21 cellular contexts compared by ENCODE assay signal in the genomic region with DNA sequence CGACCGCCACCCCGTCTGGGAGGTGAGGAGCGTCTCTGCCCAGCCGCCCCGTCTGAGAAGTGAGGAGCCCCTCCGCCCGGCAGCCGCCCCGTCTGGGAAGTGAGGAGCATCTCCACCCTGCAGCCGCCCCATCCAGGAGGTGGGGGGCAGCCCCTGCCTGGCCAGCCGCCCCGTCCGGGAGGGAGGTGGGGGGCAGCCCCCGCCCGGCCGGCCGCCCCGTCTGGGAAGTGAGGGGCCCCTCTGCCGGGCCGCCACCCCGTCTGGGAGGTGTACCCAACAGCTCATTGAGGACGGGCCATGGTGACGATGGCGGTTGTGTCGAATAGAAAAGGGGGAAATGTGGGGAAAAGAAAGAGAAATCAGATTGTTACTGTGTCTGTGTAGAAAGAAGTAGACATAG. TPM values are rescaled to one million over a fixed set of nuclear protein-coding genes. Genes with fewer than 3 reads are reported as not detected.
"Had no signal": no experiment of that assay in that cellular context is flagged by ENCODE, and none has a peak within 500 bp of the region (broad histone marks: within the 10 kb centered on the region; RNA-seq: fewer than 3 reads in every experiment).

No MANE protein-coding gene starts in this region.

RNA-seq across cellular contexts. Expression of a gene that starts 23.8 kb away (rescaled TPM):
- total RNA-seq: activated T-helper 1 cell treated with anti-CD3 and anti-CD28 coated beads, Interleukin-12 subunit alpha, Interleukin-12 subunit beta, Interleukin-2, Interleukin-4 antibody, amounts not matched to agents 30 ng/mL and 10 ng/mL and 1 ng/mL, durations not matched to agents 14 hours and 24 hours and 36 hours; activated T-helper 2 cell treated with anti-CD3 and anti-CD28 coated beads, Interferon-gamma antibody, Interleukin-2, Interleukin-4, amounts not matched to agents 10 μg/mL and 5 μg/mL and 100 μg/mL, durations not matched to agents 14 hours and 24 hours and 36 hours; adrenal gland; aorta; ascending aorta; astrocyte; body of pancreas; breast epithelium; cardiac muscle cell; cardiac septum; cerebellum; chondrocyte had no signal
- polyA plus RNA-seq: adrenal gland, aorta had no signal

RNA-seq across cellular contexts. Expression of a gene that starts 34.2 kb away (rescaled TPM):
- total RNA-seq: activated naive CD4-positive, alpha-beta T cell treated with anti-CD3 and anti-CD28 coated beads for 36 hours; activated naive CD4-positive, alpha-beta T cell treated with anti-CD3 and anti-CD28 coated beads, Interleukin-2, amount 50 U/mL, for 72 hours; activated naive CD8-positive, alpha-beta T cell treated with anti-CD3 and anti-CD28 coated beads for 36 hours; activated naive CD8-positive, alpha-beta T cell treated with anti-CD3 and anti-CD28 coated beads, Interleukin-2, amount 10 ng/mL, durations not matched to agents 7 days and 5 days; activated T-cell treated with anti-CD3 and anti-CD28 coated beads, Interleukin-2, amount 50 U/mL, for 4 hours; activated T-cell treated with anti-CD3 and anti-CD28 coated beads, Interleukin-2, amount 50 U/mL, for 72 hours; activated T-helper 1 cell treated with anti-CD3 and anti-CD28 coated beads, Interleukin-12 subunit alpha, Interleukin-12 subunit beta, Interleukin-2, Interleukin-4 antibody, amounts not matched to agents 30 ng/mL and 10 ng/mL and 1 ng/mL, durations not matched to agents 14 hours and 24 hours and 36 hours; activated T-helper 17 cell treated with anti-CD3 and anti-CD28 coated beads, Interleukin-2, amount 50 U/mL, for 72 hours; activated T-helper 2 cell treated with anti-CD3 and anti-CD28 coated beads, Interferon-gamma antibody, Interleukin-2, Interleukin-4, amounts not matched to agents 10 μg/mL and 5 μg/mL and 100 μg/mL, durations not matched to agents 14 hours and 24 hours and 36 hours; adrenal gland; aorta; ascending aorta; astrocyte; body of pancreas; breast epithelium; bronchial epithelial cell; cardiac muscle cell; cardiac septum; cerebellum; chondrocyte had no signal
- polyA plus RNA-seq: adipose tissue, adrenal gland, aorta, cardiac muscle cell had no signal
